ENCODE assay signal across 1 cellular context in genomic region chr14:102550927-102551401, GRCh38.
TF ChIP-seq lines count a peak whose summit lies in the region.
"Not testable (repeated sequence)": the region's sequence is repeated elsewhere in the genome, so short reads cannot be mapped to it uniquely, and the experiment has no call there.

No MANE protein-coding gene starts in this region.

TF ChIP-seq in K562, 482 proteins besides CTCF, POLR2A, EP300 and RAD21 (continued from another document and continues in another):
- peak; percentile 73; the same call in 1 of the 2 replicates for TF ChIP-seq ZNF212 (CRISPR knock-in tag; IDR thresholded peaks at IDR 0.05)
- TF ChIP-seq TAF7 (tag; IDR thresholded peaks at IDR 0.05) = peak; percentile 90
- TF ChIP-seq E2F3 (CRISPR knock-in tag; IDR thresholded peaks at IDR 0.05) = peak; percentile 98
- peak; percentile 91 for TF ChIP-seq MECOM (CRISPR knock-in tag; IDR thresholded peaks at IDR 0.05)
- TF ChIP-seq DDX20 (tag; IDR thresholded peaks at IDR 0.05; ENCODE audit: low read depth) = peak; percentile 94
- TF ChIP-seq SMARCA4 (IDR thresholded peaks at IDR 0.05) = peak; percentile 38; the same call in 1 of the 2 replicates
- TF ChIP-seq, protein P1, sequence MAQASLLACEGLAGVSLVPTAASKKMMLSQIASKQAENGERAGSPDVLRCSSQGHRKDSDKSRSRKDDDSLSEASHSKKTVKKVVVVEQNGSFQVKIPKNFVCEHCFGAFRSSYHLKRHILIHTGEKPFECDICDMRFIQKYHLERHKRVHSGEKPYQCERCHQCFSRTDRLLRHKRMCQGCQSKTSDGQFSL (CRISPR knock-in tag; IDR thresholded peaks at IDR 0.05) = not testable (repeated sequence)
- TF ChIP-seq, protein P1 (tag; IDR thresholded peaks at IDR 0.05) = peak in 1 of 2 experiments; percentile 97; a peak in 2 of 4 replicates
- peak; percentile 69; the same call in 1 of the 2 replicates for TF ChIP-seq ZNF347 (CRISPR knock-in tag; IDR thresholded peaks at IDR 0.05; ENCODE audit: low read depth)
- TF ChIP-seq ZBTB17 (CRISPR knock-in tag; IDR thresholded peaks at IDR 0.05) = peak; percentile 95
- TF ChIP-seq FOXJ3 (CRISPR knock-in tag; IDR thresholded peaks at IDR 0.05) = peak; percentile 73; the same call in 1 of the 2 replicates
- TF ChIP-seq, protein P2, sequence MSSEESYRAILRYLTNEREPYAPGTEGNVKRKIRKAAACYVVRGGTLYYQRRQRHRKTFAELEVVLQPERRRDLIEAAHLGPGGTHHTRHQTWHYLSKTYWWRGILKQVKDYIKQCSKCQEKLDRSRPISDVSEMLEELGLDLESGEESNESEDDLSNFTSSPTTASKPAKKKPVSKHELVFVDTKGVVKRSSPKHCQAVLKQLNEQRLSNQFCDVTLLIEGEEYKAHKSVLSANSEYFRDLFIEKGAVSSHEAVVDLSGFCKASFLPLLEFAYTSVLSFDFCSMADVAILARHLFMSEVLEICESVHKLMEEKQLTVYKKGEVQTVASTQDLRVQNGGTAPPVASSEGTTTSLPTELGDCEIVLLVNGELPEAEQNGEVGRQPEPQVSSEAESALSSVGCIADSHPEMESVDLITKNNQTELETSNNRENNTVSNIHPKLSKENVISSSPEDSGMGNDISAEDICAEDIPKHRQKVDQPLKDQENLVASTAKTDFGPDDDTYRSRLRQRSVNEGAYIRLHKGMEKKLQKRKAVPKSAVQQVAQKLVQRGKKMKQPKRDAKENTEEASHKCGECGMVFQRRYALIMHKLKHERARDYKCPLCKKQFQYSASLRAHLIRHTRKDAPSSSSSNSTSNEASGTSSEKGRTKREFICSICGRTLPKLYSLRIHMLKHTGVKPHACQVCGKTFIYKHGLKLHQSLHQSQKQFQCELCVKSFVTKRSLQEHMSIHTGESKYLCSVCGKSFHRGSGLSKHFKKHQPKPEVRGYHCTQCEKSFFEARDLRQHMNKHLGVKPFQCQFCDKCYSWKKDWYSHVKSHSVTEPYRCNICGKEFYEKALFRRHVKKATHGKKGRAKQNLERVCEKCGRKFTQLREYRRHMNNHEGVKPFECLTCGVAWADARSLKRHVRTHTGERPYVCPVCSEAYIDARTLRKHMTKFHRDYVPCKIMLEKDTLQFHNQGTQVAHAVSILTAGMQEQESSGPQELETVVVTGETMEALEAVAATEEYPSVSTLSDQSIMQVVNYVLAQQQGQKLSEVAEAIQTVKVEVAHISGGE (CRISPR knock-in tag; IDR thresholded peaks at IDR 0.05) = peak in 1 of 3 experiments; percentile 90; a peak in 2 of 6 replicates
- TF ChIP-seq ATF1 (CRISPR knock-in tag; IDR thresholded peaks at IDR 0.05) = not testable (repeated sequence)
- TF ChIP-seq ATF1 (tag; IDR thresholded peaks at IDR 0.05) = peak; percentile 74
- peak; percentile 85 for TF ChIP-seq ZNF140 (CRISPR knock-in tag; IDR thresholded peaks at IDR 0.05)
- TF ChIP-seq RBFOX2 (IDR thresholded peaks at IDR 0.05; ENCODE audit: low read depth, low read length) = peak; percentile 35; the same call in 1 of the 2 replicates
- TF ChIP-seq ESRRA (IDR thresholded peaks at IDR 0.05; ENCODE audit: borderline replicate concordance, low read depth) = peak; percentile 47; the same call in 1 of the 2 replicates
- peak; percentile 85; the same call in 1 of the 2 replicates for TF ChIP-seq ZNF444 (CRISPR knock-in tag; IDR thresholded peaks at IDR 0.05)
- TF ChIP-seq NFE2L1 (tag; IDR thresholded peaks at IDR 0.05; ENCODE audit: borderline replicate concordance, low read depth) = peak; percentile 86
- TF ChIP-seq ZNF134 (CRISPR knock-in tag; conservative IDR thresholded peaks at IDR 0.05) = peak; percentile 88
- TF ChIP-seq KLF1 (tag; IDR thresholded peaks at IDR 0.05) = peak; percentile 89
- peak; percentile 99 for TF ChIP-seq ZNF175 (CRISPR knock-in tag; IDR thresholded peaks at IDR 0.05; ENCODE audit: low read depth)
- TF ChIP-seq FOXK1 (CRISPR knock-in tag; IDR thresholded peaks at IDR 0.05; ENCODE audit: borderline replicate concordance) = 0 out of 2 replicates have a peak, but pooled peaks have one; percentile 51
- TF ChIP-seq, protein P3, sequence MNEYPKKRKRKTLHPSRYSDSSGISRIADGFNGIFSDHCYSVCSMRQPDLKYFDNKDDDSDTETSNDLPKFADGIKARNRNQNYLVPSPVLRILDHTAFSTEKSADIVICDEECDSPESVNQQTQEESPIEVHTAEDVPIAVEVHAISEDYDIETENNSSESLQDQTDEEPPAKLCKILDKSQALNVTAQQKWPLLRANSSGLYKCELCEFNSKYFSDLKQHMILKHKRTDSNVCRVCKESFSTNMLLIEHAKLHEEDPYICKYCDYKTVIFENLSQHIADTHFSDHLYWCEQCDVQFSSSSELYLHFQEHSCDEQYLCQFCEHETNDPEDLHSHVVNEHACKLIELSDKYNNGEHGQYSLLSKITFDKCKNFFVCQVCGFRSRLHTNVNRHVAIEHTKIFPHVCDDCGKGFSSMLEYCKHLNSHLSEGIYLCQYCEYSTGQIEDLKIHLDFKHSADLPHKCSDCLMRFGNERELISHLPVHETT (CRISPR knock-in tag; conservative IDR thresholded peaks at IDR 0.05 in 1 of 2, IDR thresholded peaks at IDR 0.05 in 1 of 2) = peak in 1 of 2 experiments; percentile 99; a peak in 2 of 4 replicates
- TF ChIP-seq VEZF1 (CRISPR knock-in tag; IDR thresholded peaks at IDR 0.05) = peak; percentile 59
- TF ChIP-seq ZNF324 (CRISPR knock-in tag; IDR thresholded peaks at IDR 0.05) = peak; percentile 70; the same call in 1 of the 2 replicates
- peak; percentile 92 for TF ChIP-seq TCF15 (CRISPR knock-in tag; IDR thresholded peaks at IDR 0.05)
- peak; percentile 69 for TF ChIP-seq GMEB1 (CRISPR knock-in tag; IDR thresholded peaks at IDR 0.05)
- peak; percentile 82 for TF ChIP-seq ZSCAN32 (CRISPR knock-in tag; IDR thresholded peaks at IDR 0.05)
- TF ChIP-seq TCF3 (CRISPR knock-in tag; IDR thresholded peaks at IDR 0.05) = peak; percentile 5; the same call in 1 of the 2 replicates
- peak; percentile 99 for TF ChIP-seq THRB (CRISPR knock-in tag; conservative IDR thresholded peaks at IDR 0.05)
- TF ChIP-seq ZNF583 (CRISPR knock-in tag; IDR thresholded peaks at IDR 0.05) = peak; percentile 98
- peak; percentile 75; the same call in 1 of the 2 replicates for TF ChIP-seq EHMT2 (IDR thresholded peaks at IDR 0.05)
- peak; percentile 98 for TF ChIP-seq NR4A1 (CRISPR knock-in tag; IDR thresholded peaks at IDR 0.05)
- peak; percentile 99 for TF ChIP-seq NR4A1 (tag; IDR thresholded peaks at IDR 0.05)
- peak; percentile 95 for TF ChIP-seq KLF13 (tag; IDR thresholded peaks at IDR 0.05; ENCODE audit: borderline replicate concordance, low read depth)
- peak; percentile 94 for TF ChIP-seq ZNF79 (CRISPR knock-in tag; IDR thresholded peaks at IDR 0.05; ENCODE audit: low read depth)
- TF ChIP-seq ZNF644 (tag; IDR thresholded peaks at IDR 0.05; ENCODE audit: low read depth) = peak; percentile 99
- peak; percentile 88 for TF ChIP-seq HINFP (tag; conservative IDR thresholded peaks at IDR 0.05; ENCODE audit: low read depth)
- peak; percentile 51 for TF ChIP-seq ZNF507 (tag; conservative IDR thresholded peaks at IDR 0.05)
- TF ChIP-seq ILK (tag; IDR thresholded peaks at IDR 0.05; ENCODE audit: borderline replicate concordance, low read depth) = peak; percentile 84; the same call in 1 of the 2 replicates
- 0 out of 2 replicates have a peak, but pooled peaks have one; percentile 65 for TF ChIP-seq ESRRB (CRISPR knock-in tag; IDR thresholded peaks at IDR 0.05; ENCODE audit: borderline replicate concordance)
- peak; percentile 99 for TF ChIP-seq CUX1 (CRISPR knock-in tag; IDR thresholded peaks at IDR 0.05)
- TF ChIP-seq FOXA3 (CRISPR knock-in tag; conservative IDR thresholded peaks at IDR 0.05 in 1 of 2, IDR thresholded peaks at IDR 0.05 in 1 of 2) = 0 out of 4 replicates have a peak, but pooled peaks of 1 of the 2 experiments have one; percentile 30
- TF ChIP-seq ZNF57 (CRISPR knock-in tag; IDR thresholded peaks at IDR 0.05) = peak; percentile 74; the same call in 1 of the 2 replicates
- TF ChIP-seq FOXJ2 (tag; IDR thresholded peaks at IDR 0.05) = peak; percentile 94
- peak; percentile 90 for TF ChIP-seq ZBTB34 (CRISPR knock-in tag; IDR thresholded peaks at IDR 0.05)
